ENCODE assay signal across 8 cellular contexts in the genomic region with DNA sequence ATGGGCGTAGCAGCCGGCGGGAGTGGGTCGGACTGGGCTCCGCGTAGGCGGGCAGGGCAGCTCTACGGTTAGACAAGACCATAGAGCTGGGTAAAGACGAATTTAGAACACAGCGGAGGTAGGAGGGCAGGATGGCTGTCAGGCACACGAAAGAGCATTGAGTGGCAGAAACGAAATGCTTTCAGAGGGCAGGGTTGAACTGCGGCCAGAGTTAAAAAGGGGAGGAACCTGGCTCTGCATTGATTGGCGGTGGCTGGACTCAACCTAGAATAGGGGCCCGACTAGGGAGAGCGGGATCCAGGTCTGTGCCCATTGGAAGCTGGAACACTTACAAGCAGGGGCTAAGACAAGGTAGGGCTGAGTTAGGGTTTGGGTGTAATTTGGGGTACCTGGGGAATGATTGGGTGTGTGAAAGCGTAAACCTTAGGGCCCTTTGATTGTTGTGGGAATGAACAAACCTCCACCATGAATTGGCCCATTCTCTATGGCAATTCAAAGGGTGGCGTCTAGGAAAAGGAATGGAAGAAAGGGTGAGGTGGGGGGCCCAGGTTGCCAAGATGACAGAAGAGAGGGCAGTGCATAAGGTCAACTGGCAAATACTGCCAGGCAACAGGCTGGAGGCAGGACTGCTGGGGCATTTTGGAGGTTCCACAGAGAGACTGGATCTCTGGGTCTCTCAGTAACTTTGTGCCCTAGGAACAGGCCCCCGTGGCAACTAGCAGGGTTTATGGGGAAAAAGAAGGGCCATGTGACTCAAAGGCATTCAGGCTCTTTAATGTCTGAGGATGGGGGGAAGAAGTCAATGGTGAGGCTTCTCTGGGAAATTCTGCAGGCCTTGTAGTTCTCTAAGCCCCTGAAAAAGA. TPM values are rescaled to one million over a fixed set of nuclear protein-coding genes. Genes with fewer than 3 reads are reported as not detected.
DNase-seq lines count a peak whose midpoint lies in the region; ATAC-seq and TF ChIP-seq lines count a peak whose summit lies in the region.

No MANE protein-coding gene starts in this region.

- H3K4me3 Mint-ChIP-seq in stimulated activated naive CD8-positive, alpha-beta T cell treated with anti-CD3 and anti-CD28 coated beads, Interleukin-15, Interleukin-2, amounts not matched to agents 100 ng/mL and 50 ng/mL, for 24 hours = peak overlapping the region; percentile 92
- H3K4me3 Mint-ChIP-seq in brain (peak overlapping the region; percentile 86 to 92 (median 92)), mesothelial cell of epicardium (peak overlapping the region; percentile 83)

- DNase-seq in stimulated activated naive CD8-positive, alpha-beta T cell treated with anti-CD3 and anti-CD28 coated beads, Interleukin-15, Interleukin-2, amounts not matched to agents 100 U/mL and 50 U/mL, for 24 hours = no peak
- DNase-seq in mesothelial cell of epicardium (ENCODE audit: low spot score in 2 of 2, unreplicated experiment in 2 of 2) (no peak), T1000 (lab: John Stamatoyannopoulos, UW) (no peak), NCI-H69 (lab: John Stamatoyannopoulos, UW) (no peak)
- no peak for DNase-seq in activated CD4-positive, CD25-positive, alpha-beta regulatory T cell treated with anti-CD3 and anti-CD28 coated beads, Interleukin-2, amount 50 U/mL, for 72 hours

- H3K9me3 Mint-ChIP-seq in stimulated activated naive CD8-positive, alpha-beta T cell treated with anti-CD3 and anti-CD28 coated beads, Interleukin-15, Interleukin-2, amounts not matched to agents 100 ng/mL and 50 ng/mL, for 24 hours = no peaks in the 10 kb centered on the region
- H3K9me3 Mint-ChIP-seq in brain (peaks cover 0 to 5% (median 0%) of the 10 kb centered on the region in 5 experiments), mesothelial cell of epicardium (peaks cover 24% of the 10 kb centered on the region)

- H3K27ac Mint-ChIP-seq in stimulated activated naive CD8-positive, alpha-beta T cell treated with anti-CD3 and anti-CD28 coated beads, Interleukin-15, Interleukin-2, amounts not matched to agents 100 ng/mL and 50 ng/mL, for 24 hours = peak overlapping the region; percentile 94
- H3K27ac Mint-ChIP-seq in brain (peak overlapping the region; percentile 90 to 99 (median 98)), mesothelial cell of epicardium (peak overlapping the region; percentile 95)

- H3K27me3 Mint-ChIP-seq in stimulated activated naive CD8-positive, alpha-beta T cell treated with anti-CD3 and anti-CD28 coated beads, Interleukin-15, Interleukin-2, amounts not matched to agents 100 ng/mL and 50 ng/mL, for 24 hours = no peaks in the 10 kb centered on the region
- H3K27me3 Mint-ChIP-seq in brain (peaks cover 2% of the 10 kb centered on the region), mesothelial cell of epicardium (ENCODE audit: low read depth) (no peaks in the 10 kb centered on the region)

- TF ChIP-seq CTCF in brain (conservative IDR thresholded peaks at IDR 0.05) = no peak
- TF ChIP-seq CTCF in mesothelial cell of epicardium (IDR thresholded peaks at IDR 0.05; ENCODE audit: unreplicated experiment) = no peak

- peaks cover 50% of the 10 kb centered on the region for H3K4me1 Mint-ChIP-seq in stimulated activated naive CD8-positive, alpha-beta T cell treated with anti-CD3 and anti-CD28 coated beads, Interleukin-15, Interleukin-2, amounts not matched to agents 100 ng/mL and 50 ng/mL, for 24 hours (ENCODE audit: low read depth)
- H3K4me1 Mint-ChIP-seq in brain (peaks cover 39% of the 10 kb centered on the region), mesothelial cell of epicardium (peaks cover 22% of the 10 kb centered on the region)

- peaks cover 69% of the 10 kb centered on the region for H3K36me3 Mint-ChIP-seq in stimulated activated naive CD8-positive, alpha-beta T cell treated with anti-CD3 and anti-CD28 coated beads, Interleukin-15, Interleukin-2, amounts not matched to agents 100 ng/mL and 50 ng/mL, for 24 hours (ENCODE audit: low read depth)
- H3K36me3 Mint-ChIP-seq in brain (peaks cover 9% of the 10 kb centered on the region), mesothelial cell of epicardium (peaks cover 9% of the 10 kb centered on the region)

- no peak for ATAC-seq in stimulated activated naive CD8-positive, alpha-beta T cell treated with anti-CD3 and anti-CD28 coated beads, Interleukin-15, Interleukin-2, amounts not matched to agents 100 U/mL and 50 U/mL, for 24 hours
- no peak for ATAC-seq in HG03571 (IDR thresholded peaks at IDR 0.05; ENCODE audit: unreplicated experiment)

RNA-seq across cellular contexts. Expression of gene ELK1, which starts 0.9 kb away (rescaled TPM):
- 74.2 TPM for polyA plus RNA-seq in brain (ENCODE audit: insufficient read depth, low read depth, low replicate concordance)
- total RNA-seq in mesothelial cell of epicardium = 34.6 to 35.4 TPM (median 35.0 TPM) in 3 replicates

RNA-seq across cellular contexts. Expression of gene UXT, which starts 7.7 kb away (rescaled TPM):
- polyA plus RNA-seq in brain (ENCODE audit: insufficient read depth, low read depth, low replicate concordance) = 215 TPM
- 70.1 to 71.5 TPM (median 71.4 TPM) in 3 replicates for total RNA-seq in mesothelial cell of epicardium

RNA-seq across cellular contexts. Expression of gene CFP, which starts 21.5 kb away (rescaled TPM):
- 1.1 TPM for polyA plus RNA-seq in brain (ENCODE audit: insufficient read depth, low read depth, low replicate concordance)
- 0.97 to 1.2 TPM (median 0.99 TPM) in 3 replicates for total RNA-seq in mesothelial cell of epicardium

RNA-seq across cellular contexts. Expression of gene SYN1, which starts 31.6 kb away (rescaled TPM):
- polyA plus RNA-seq in brain (ENCODE audit: insufficient read depth, low read depth, low replicate concordance) = 275 TPM
- total RNA-seq in mesothelial cell of epicardium = 3.7 to 4.4 TPM (median 4.2 TPM) in 3 replicates
